1 cellular context compared by ENCODE assay signal in genomic region chr1:213050745-213051126, GRCh38.
TF ChIP-seq lines count a peak whose summit lies in the region.

No MANE protein-coding gene starts in this region.

TF ChIP-seq in SK-N-SH, 30 proteins besides CTCF, POLR2A, EP300 and RAD21 (continued from another document):
- TF ChIP-seq, protein P1, sequence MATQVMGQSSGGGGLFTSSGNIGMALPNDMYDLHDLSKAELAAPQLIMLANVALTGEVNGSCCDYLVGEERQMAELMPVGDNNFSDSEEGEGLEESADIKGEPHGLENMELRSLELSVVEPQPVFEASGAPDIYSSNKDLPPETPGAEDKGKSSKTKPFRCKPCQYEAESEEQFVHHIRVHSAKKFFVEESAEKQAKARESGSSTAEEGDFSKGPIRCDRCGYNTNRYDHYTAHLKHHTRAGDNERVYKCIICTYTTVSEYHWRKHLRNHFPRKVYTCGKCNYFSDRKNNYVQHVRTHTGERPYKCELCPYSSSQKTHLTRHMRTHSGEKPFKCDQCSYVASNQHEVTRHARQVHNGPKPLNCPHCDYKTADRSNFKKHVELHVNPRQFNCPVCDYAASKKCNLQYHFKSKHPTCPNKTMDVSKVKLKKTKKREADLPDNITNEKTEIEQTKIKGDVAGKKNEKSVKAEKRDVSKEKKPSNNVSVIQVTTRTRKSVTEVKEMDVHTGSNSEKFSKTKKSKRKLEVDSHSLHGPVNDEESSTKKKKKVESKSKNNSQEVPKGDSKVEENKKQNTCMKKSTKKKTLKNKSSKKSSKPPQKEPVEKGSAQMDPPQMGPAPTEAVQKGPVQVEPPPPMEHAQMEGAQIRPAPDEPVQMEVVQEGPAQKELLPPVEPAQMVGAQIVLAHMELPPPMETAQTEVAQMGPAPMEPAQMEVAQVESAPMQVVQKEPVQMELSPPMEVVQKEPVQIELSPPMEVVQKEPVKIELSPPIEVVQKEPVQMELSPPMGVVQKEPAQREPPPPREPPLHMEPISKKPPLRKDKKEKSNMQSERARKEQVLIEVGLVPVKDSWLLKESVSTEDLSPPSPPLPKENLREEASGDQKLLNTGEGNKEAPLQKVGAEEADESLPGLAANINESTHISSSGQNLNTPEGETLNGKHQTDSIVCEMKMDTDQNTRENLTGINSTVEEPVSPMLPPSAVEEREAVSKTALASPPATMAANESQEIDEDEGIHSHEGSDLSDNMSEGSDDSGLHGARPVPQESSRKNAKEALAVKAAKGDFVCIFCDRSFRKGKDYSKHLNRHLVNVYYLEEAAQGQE (IDR thresholded peaks at IDR 0.05; ENCODE audit: low read depth, low read length), result no peak
- TF ChIP-seq FOSL2 (IDR thresholded peaks at IDR 0.05; ENCODE audit: borderline replicate concordance, low read depth), result no peak
- no peak for TF ChIP-seq EZH2phosphoT487 (IDR thresholded peaks at IDR 0.05; ENCODE audit: borderline replicate concordance, low read depth)
- no peak for TF ChIP-seq JUND (IDR thresholded peaks at IDR 0.05)
- no peak for TF ChIP-seq USF1 (IDR thresholded peaks at IDR 0.05; ENCODE audit: borderline replicate concordance, low read depth)
